2 cellular contexts compared by ENCODE assay signal in the genomic region with DNA sequence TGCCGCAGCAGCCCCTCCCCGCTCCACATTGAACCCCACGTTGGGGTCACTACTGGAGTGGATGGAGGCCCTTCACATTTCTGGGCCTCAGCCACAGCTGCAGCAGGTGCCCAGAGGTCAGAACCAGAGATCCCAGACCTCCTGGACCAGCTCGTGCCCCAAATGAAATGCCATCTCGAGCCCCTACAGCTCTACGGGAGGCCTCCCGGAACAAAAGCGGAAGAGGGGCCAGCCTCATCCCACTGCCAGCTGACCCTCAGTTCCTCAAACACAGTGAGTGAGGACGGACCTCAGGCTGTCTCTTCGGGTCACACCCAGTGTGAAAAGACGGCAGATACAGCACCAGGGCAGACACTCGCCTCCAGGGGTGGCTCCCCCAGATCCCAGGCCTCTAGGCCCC. TPM values are rescaled to one million over a fixed set of nuclear protein-coding genes. Genes with fewer than 3 reads are reported as not detected.
"Had no signal": no experiment of that assay in that cellular context is flagged by ENCODE, and none has a peak within 500 bp of the region (broad histone marks: within the 10 kb centered on the region; RNA-seq: fewer than 3 reads in every experiment).

No MANE protein-coding gene starts in this region.

RNA-seq across cellular contexts. Expression of a gene that starts 8.2 kb away (rescaled TPM):
- total RNA-seq: NCI-H460, PC-9 had no signal
